ENCODE assay signal across 21 cellular contexts in genomic region chr4:144507309-144508101, GRCh38.
DNase-seq lines count a peak whose midpoint lies in the region; ATAC-seq and TF ChIP-seq lines count a peak whose summit lies in the region.
"Had no signal": no experiment of that assay in that cellular context is flagged by ENCODE, and none has a peak within 500 bp of the region (broad histone marks: within the 10 kb centered on the region; RNA-seq: fewer than 3 reads in every experiment).

No MANE protein-coding gene starts in this region.

- DNase-seq in DND-41 = peak; percentile 44
- DNase-seq in HS-27A (ENCODE audit: low read depth) = peak; percentile 9
- peak; percentile 49 for DNase-seq in astrocyte of the hippocampus (ENCODE audit: low read depth, low spot score)
- DNase-seq in fibroblast of the aortic adventitia (ENCODE audit: low read depth) = peak; percentile 4
- no peak for DNase-seq in NCI-H82 treated with DMSO at 0.1 percent for 48 hours (lab: John Stamatoyannopoulos, UW; ENCODE audit: unreplicated experiment)
- no peak for DNase-seq in globus pallidus (ENCODE audit: low spot score)
- no peak for DNase-seq in BE2C
- DNase-seq: Caco-2; GDM1; GOT3; HFFc6; NCI-H1105 treated with DMSO at 0.1 percent for 48 hours; NCI-H187 treated with DMSO at 0.1 percent for 48 hours; NCI-H510A; NK-92 treated with Interleukin-12 subunit alpha and Interleukin-12 subunit beta, amount 100 ng/mL, for 24 hours; PC-3; Right ventricle myocardium superior; SK-N-SH had no signal

- no peaks in the 10 kb centered on the region for H4K20me1 ChIP-seq in DND-41 (ENCODE audit: insufficient read depth, low read length)

- H3K4me3 ChIP-seq in DND-41 (ENCODE audit: low read depth in 1 of 2, low read length in 2 of 2) (no peak overlapping the region), fibroblast of the aortic adventitia (ENCODE audit: low read depth, low read length) (no peak overlapping the region), BE2C (ENCODE audit: low read depth, low read length) (no peak overlapping the region)
- H3K4me3 ChIP-seq: A549 had no signal

- H3K27me3 ChIP-seq in DND-41 (ENCODE audit: insufficient read depth, low read length, poor library complexity) (peaks cover 5% of the 10 kb centered on the region), BE2C (no peaks in the 10 kb centered on the region)

- H3K79me2 ChIP-seq in DND-41 (ENCODE audit: insufficient read depth, low read length) = no peaks in the 10 kb centered on the region

- TF ChIP-seq CTCF in DND-41 (IDR thresholded peaks at IDR 0.05; ENCODE audit: borderline replicate concordance, extremely low read depth, low read length, poor library complexity, severe bottlenecking) (no peak), fibroblast of the aortic adventitia (IDR thresholded peaks at IDR 0.05; ENCODE audit: insufficient read depth, low read length) (no peak), BE2C (IDR thresholded peaks at IDR 0.05; ENCODE audit: low read depth, low read length) (no peak)

- no peak overlapping the region for H2AFZ ChIP-seq in DND-41 (ENCODE audit: low read depth, low read length)

- H3K9me3 ChIP-seq in DND-41 (ENCODE audit: insufficient read depth, low read length, severe bottlenecking) (no peaks in the 10 kb centered on the region), BE2C (no peaks in the 10 kb centered on the region)
- H3K9me3 ChIP-seq: A549, Caco-2, SK-N-SH had no signal

- H3K36me3 ChIP-seq in DND-41 (ENCODE audit: insufficient read depth, low read length) (no peaks in the 10 kb centered on the region), BE2C (no peaks in the 10 kb centered on the region)

- peaks cover 21% of the 10 kb centered on the region for H3K4me1 ChIP-seq in DND-41 (ENCODE audit: insufficient read depth, low read length)
- no peaks in the 10 kb centered on the region for H3K4me1 ChIP-seq in BE2C
- H3K4me1 ChIP-seq: A549, Caco-2 had no signal

- no peak overlapping the region for H3K4me2 ChIP-seq in DND-41 (ENCODE audit: insufficient read depth, low read length)
- H3K4me2 ChIP-seq: A549, SK-N-SH had no signal

- no peak overlapping the region for H3K9ac ChIP-seq in DND-41 (ENCODE audit: low read depth, low read length)
- H3K9ac ChIP-seq: SK-N-SH had no signal

- ATAC-seq in DND-41 (ENCODE audit: insufficient read depth, low read depth) = peak; percentile 41
- no peak for ATAC-seq in GM21515 (IDR thresholded peaks at IDR 0.05; ENCODE audit: unreplicated experiment)
- ATAC-seq: A549, PC-3 had no signal

- H3K27ac ChIP-seq in DND-41 (ENCODE audit: low read length) = no peak overlapping the region
- H3K27ac ChIP-seq: A549, HL-60 had no signal

Comparison
In these comparisons a context has a peak if more than half of its experiments do, and no peak if none do; other contexts are left out.
1. DNase-seq: peak in DND-41 (single experiment), HS-27A (single experiment), astrocyte of the hippocampus (single experiment) and fibroblast of the aortic adventitia (single experiment); none in NCI-H82 treated with DMSO at 0.1 percent for 48 hours (single experiment), globus pallidus (single experiment) and BE2C (single experiment).